8 cellular contexts compared by ENCODE assay signal in the genomic region with DNA sequence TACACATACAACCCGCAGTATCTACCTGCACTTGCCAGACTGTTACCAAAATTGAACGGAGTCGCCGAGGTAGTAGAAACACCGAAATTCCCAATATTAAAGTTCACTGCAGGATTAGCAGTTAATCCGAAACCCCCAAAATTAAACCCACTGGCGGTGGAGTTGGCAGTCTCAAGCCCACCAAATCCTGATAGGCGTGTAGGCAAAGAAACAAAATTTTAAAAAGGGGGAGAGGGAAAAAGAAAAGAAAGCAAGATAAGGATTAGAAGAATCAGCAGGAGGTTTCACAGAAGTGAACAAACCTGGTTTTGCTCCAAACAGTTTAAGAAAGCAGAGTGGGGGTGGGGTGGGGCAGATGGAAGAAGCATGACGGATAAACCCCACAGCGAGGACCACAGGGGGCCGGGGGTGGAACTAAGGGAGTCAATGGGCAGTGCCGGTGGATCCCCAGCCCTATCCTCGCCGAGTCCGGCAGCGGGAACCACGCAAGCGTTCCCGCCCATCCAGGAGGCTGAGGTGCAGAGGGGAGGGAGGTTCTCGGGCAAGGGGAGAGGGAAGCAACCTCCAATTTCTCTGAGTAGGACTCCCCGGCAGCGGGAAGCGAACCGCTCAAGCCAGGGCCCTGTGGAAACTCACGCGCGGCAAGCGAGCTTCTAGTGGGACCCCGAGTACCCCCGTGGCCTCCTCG. TPM values are rescaled to one million over a fixed set of nuclear protein-coding genes. Genes with fewer than 3 reads are reported as not detected.
DNase-seq lines count a peak whose midpoint lies in the region; ATAC-seq and TF ChIP-seq lines count a peak whose summit lies in the region.

No MANE protein-coding gene starts in this region.

- TF ChIP-seq POLR2A in heart left ventricle (IDR thresholded peaks at IDR 0.05) = no peak

- H3K9me3 Mint-ChIP-seq in progenitor cell of endocrine pancreas (ENCODE audit: low read depth) = no peaks in the 10 kb centered on the region

- peaks cover 5% of the 10 kb centered on the region for H3K36me3 Mint-ChIP-seq in progenitor cell of endocrine pancreas (ENCODE audit: insufficient read depth)

- peak; percentile 16 to 72 (median 63) for ATAC-seq in heart left ventricle

- peaks cover 0 to 18% (median 16%) of the 10 kb centered on the region in 9 donors for H3K36me3 ChIP-seq in heart left ventricle

- peaks cover 6 to 30% (median 25%) of the 10 kb centered on the region in 12 donors for H3K4me1 ChIP-seq in heart left ventricle

- H3K27ac Mint-ChIP-seq in progenitor cell of endocrine pancreas = peak overlapping the region; percentile 92

- H3K27me3 ChIP-seq in heart left ventricle = no peaks in the 10 kb centered on the region

- H3K27ac ChIP-seq in heart left ventricle = peak overlapping the region; percentile 40 to 94 (median 88)

- 1 to 4% (median 1%) methylated on average over 19 to 31 of the region's 31 CpGs for WGBS in heart left ventricle, 4 donors

- no peak for TF ChIP-seq CTCF in heart left ventricle (IDR thresholded peaks at IDR 0.05)
- no peak for TF ChIP-seq CTCF in progenitor cell of endocrine pancreas (IDR thresholded peaks at IDR 0.05; ENCODE audit: unreplicated experiment)

- peak; percentile 93 for DNase-seq in ELF-1 (ENCODE audit: low read depth, low spot score)
- DNase-seq in GOT3 (lab: John Stamatoyannopoulos, UW) = peak; percentile 27
- peak; percentile 65 to 71 for DNase-seq in Kasumi-1 (lab: John Stamatoyannopoulos, UW)
- DNase-seq in SIG-M5 treated with dmso at 0.1 percent for 504 hours (lab: John Stamatoyannopoulos, UW; ENCODE audit: unreplicated experiment) = peak; percentile 78
- peak; percentile 9 for DNase-seq in activated naive CD8-positive, alpha-beta T cell treated with anti-CD3 and anti-CD28 coated beads, Interleukin-2, amount 50 U/mL, for 16 hours (ENCODE audit: low read depth, low spot score)
- DNase-seq in heart left ventricle = peak in 4 of 5 donors; percentile 42 to 61 (median 46)
- DNase-seq in progenitor cell of endocrine pancreas (ENCODE audit: low spot score, unreplicated experiment) = peak; percentile 37
- no peak for DNase-seq in central memory CD4-positive, alpha-beta T cell

- H3K4me1 Mint-ChIP-seq in progenitor cell of endocrine pancreas (ENCODE audit: low read depth) = peaks cover 19% of the 10 kb centered on the region

- H3K9me3 ChIP-seq in heart left ventricle = no peaks in the 10 kb centered on the region

- intact Hi-C loops in heart left ventricle (cut with DNase I) = loop anchor here in 5 of 10 donors (1.0 to 10.0 kb wide), 5 partner anchors 65 to 157 kb away; a partner anchor contains a TSS

- H3K4me3 ChIP-seq in heart left ventricle = peak overlapping the region; percentile 65 to 97 (median 93)

- H3K27me3 Mint-ChIP-seq in progenitor cell of endocrine pancreas = no peaks in the 10 kb centered on the region

- peak overlapping the region; percentile 97 for H3K4me3 Mint-ChIP-seq in progenitor cell of endocrine pancreas (ENCODE audit: low read depth)

RNA-seq across cellular contexts. Expression of a gene that starts 0.6 kb away (rescaled TPM):
- total RNA-seq in heart left ventricle (10 to 100 TPM; 14.2 to 26.7 (median 18.1) TPM), progenitor cell of endocrine pancreas (67.5 and 68.8 TPM in 2 replicates)
- 10 to 100 TPM; 10.7 to 12.8 TPM for polyA plus RNA-seq in heart left ventricle
